Comparison of ENCODE assay signal across 21 cellular contexts in genomic region chr2:240184656-240185055, GRCh38. TPM values are rescaled to one million over a fixed set of nuclear protein-coding genes. Genes with fewer than 3 reads are reported as not detected.
DNase-seq lines count a peak whose midpoint lies in the region; ATAC-seq and TF ChIP-seq lines count a peak whose summit lies in the region.
"Had no signal": no experiment of that assay in that cellular context is flagged by ENCODE, and none has a peak within 500 bp of the region (broad histone marks: within the 10 kb centered on the region; RNA-seq: fewer than 3 reads in every experiment).

No MANE protein-coding gene starts in this region.

- H3K27ac ChIP-seq in endodermal cell (ENCODE audit: low read depth, low read length) (no peak overlapping the region), aorta (ENCODE audit: low read depth in 1 of 2, low read length in 2 of 2) (no peak overlapping the region), testis (no peak overlapping the region)
- H3K27ac ChIP-seq: GM23248 had no signal

- no peaks in the 10 kb centered on the region for H3K36me3 Mint-ChIP-seq in natural killer cell treated with Interleukin-12 subunit alpha and Interleukin-12 subunit beta and Interleukin-15 and Interleukin-18, amount 100 ng/mL, for 72 hours
- no peaks in the 10 kb centered on the region for H3K36me3 Mint-ChIP-seq in natural killer cell
- no peaks in the 10 kb centered on the region for H3K36me3 Mint-ChIP-seq in endodermal cell (ENCODE audit: low read depth)
- H3K36me3 Mint-ChIP-seq: CD4-positive, alpha-beta memory T cell had no signal

- no peaks in the 10 kb centered on the region for H3K9me3 Mint-ChIP-seq in natural killer cell treated with Interleukin-12 subunit alpha and Interleukin-12 subunit beta and Interleukin-15 and Interleukin-18, amount 100 ng/mL, for 72 hours
- no peaks in the 10 kb centered on the region for H3K9me3 Mint-ChIP-seq in natural killer cell
- peaks cover 24% of the 10 kb centered on the region for H3K9me3 Mint-ChIP-seq in endodermal cell

- H3K4me3 ChIP-seq in endodermal cell (ENCODE audit: low read length) (no peak overlapping the region), aorta (ENCODE audit: low read length in 2 of 2) (no peak overlapping the region), testis (no peak overlapping the region)
- H3K4me3 ChIP-seq: GM23248 had no signal

- no peak overlapping the region for H3K27ac Mint-ChIP-seq in natural killer cell treated with Interleukin-12 subunit alpha and Interleukin-12 subunit beta and Interleukin-15 and Interleukin-18, amount 100 ng/mL, for 72 hours
- H3K27ac Mint-ChIP-seq in natural killer cell (no peak overlapping the region), endodermal cell (no peak overlapping the region)
- H3K27ac Mint-ChIP-seq: CD4-positive, alpha-beta memory T cell had no signal

- no peak for TF ChIP-seq POLR2A in testis (IDR thresholded peaks at IDR 0.05)

- peaks cover 0 to 5% of the 10 kb centered on the region in 2 donors for H3K4me1 Mint-ChIP-seq in natural killer cell treated with Interleukin-12 subunit alpha and Interleukin-12 subunit beta and Interleukin-15 and Interleukin-18, amount 100 ng/mL, for 72 hours (ENCODE audit: low read depth in 2 of 2)
- H3K4me1 Mint-ChIP-seq in natural killer cell (no peaks in the 10 kb centered on the region), endodermal cell (no peaks in the 10 kb centered on the region)
- H3K4me1 Mint-ChIP-seq: CD4-positive, alpha-beta memory T cell had no signal

- H3K27me3 ChIP-seq in endodermal cell (ENCODE audit: control insufficient read depth, insufficient read depth, low read length, poor library complexity, severe bottlenecking) (no peaks in the 10 kb centered on the region), aorta (ENCODE audit: control insufficient read depth in 1 of 2, insufficient read depth in 2 of 2, low read length in 1 of 2) (no peaks in the 10 kb centered on the region), testis (no peaks in the 10 kb centered on the region)

- no peak for ATAC-seq in natural killer cell treated with Interleukin-12 subunit alpha and Interleukin-12 subunit beta and Interleukin-15 and Interleukin-18, amount 100 ng/mL, for 72 hours
- ATAC-seq in natural killer cell (no peak), sciatic nerve (no peak), aorta (ENCODE audit: low FRiP score) (no peak)

- TF ChIP-seq CTCF in natural killer cell (IDR thresholded peaks at IDR 0.05) (no peak), endodermal cell (conservative IDR thresholded peaks at IDR 0.05) (no peak), testis (IDR thresholded peaks at IDR 0.05) (no peak)

- H3K9me3 ChIP-seq in endodermal cell (ENCODE audit: control insufficient read depth, low read length) (peaks cover 7% of the 10 kb centered on the region), aorta (ENCODE audit: control insufficient read depth, low read length) (no peaks in the 10 kb centered on the region), testis (no peaks in the 10 kb centered on the region)

- H3K4me3 Mint-ChIP-seq in natural killer cell treated with Interleukin-12 subunit alpha and Interleukin-12 subunit beta and Interleukin-15 and Interleukin-18, amount 100 ng/mL, for 72 hours, result no peak overlapping the region
- H3K4me3 Mint-ChIP-seq in natural killer cell, result no peak overlapping the region
- no peak overlapping the region for H3K4me3 Mint-ChIP-seq in endodermal cell
- H3K4me3 Mint-ChIP-seq: CD4-positive, alpha-beta memory T cell had no signal

- DNase-seq in natural killer cell treated with Interleukin-12 subunit alpha and Interleukin-12 subunit beta and Interleukin-15 and Interleukin-18, amount 100 ng/mL, for 72 hours (ENCODE audit: low spot score), result peak; percentile 34
- DNase-seq in natural killer cell (no peak), endodermal cell (peak; percentile 22), sciatic nerve (ENCODE audit: low spot score) (peak; percentile 21), aorta (peak; percentile 12 to 15), NCI-H187 treated with DMSO at 0.1 percent for 48 hours (lab: John Stamatoyannopoulos, UW) (no peak), testis (no peak)
- DNase-seq in stimulated activated CD4-positive, alpha-beta T cell treated with anti-CD3 and anti-CD28 coated beads, Interleukin-4, amount 100 ng/mL, for 24 hours, result no peak
- DNase-seq: C1 segment of cervical spinal cord; Calu3; CD4-positive, alpha-beta memory T cell; COR-L47; DMS53; DND-41; GM23248; H7; HCEC 1CT had no signal

- intact Hi-C loops in natural killer cell (cut with micrococcal nuclease), result no loop called here
- intact Hi-C loops in sciatic nerve (cut with DNase I), result no loop called here
- intact Hi-C loops in aorta (cut with DNase I), result no loop called here
- intact Hi-C loops in testis (cut with DNase I; ENCODE audit: low total_unique reads), result no loop called here

- no peaks in the 10 kb centered on the region for H3K36me3 ChIP-seq in endodermal cell (ENCODE audit: control insufficient read depth, insufficient read depth, low read length)
- no peaks in the 10 kb centered on the region for H3K36me3 ChIP-seq in aorta (ENCODE audit: control insufficient read depth in 1 of 2, insufficient read depth in 2 of 2, low read length in 1 of 2)
- H3K36me3 ChIP-seq in testis (ENCODE audit: low read depth, missing control alignments), result no peaks in the 10 kb centered on the region

- WGBS in endodermal cell (ENCODE audit: insufficient coverage in 1 of 2, insufficient read length in 1 of 2), 2 experiments, result 64 to 76% methylated on average over 3 of the region's 3 CpGs
- 62 to 65% methylated on average over 3 of the region's 3 CpGs for WGBS in aorta, 2 donors
- 38 to 83% methylated on average over 2 to 3 of the region's 3 CpGs for WGBS in testis, 2 donors

- peaks cover 24 to 26% of the 10 kb centered on the region in 2 donors for H3K27me3 Mint-ChIP-seq in natural killer cell treated with Interleukin-12 subunit alpha and Interleukin-12 subunit beta and Interleukin-15 and Interleukin-18, amount 100 ng/mL, for 72 hours
- peaks cover 16 to 38% of the 10 kb centered on the region in 2 donors for H3K27me3 Mint-ChIP-seq in natural killer cell (ENCODE audit: low read depth in 2 of 2)
- H3K27me3 Mint-ChIP-seq in endodermal cell (ENCODE audit: insufficient read depth), result peaks cover 17% of the 10 kb centered on the region

- H3K4me1 ChIP-seq in endodermal cell (ENCODE audit: control insufficient read depth, insufficient read depth, low read length) (no peaks in the 10 kb centered on the region), aorta (ENCODE audit: control insufficient read depth in 1 of 2, insufficient read depth in 2 of 2, low read length in 2 of 2) (no peaks in the 10 kb centered on the region), testis (no peaks in the 10 kb centered on the region)

- no peak overlapping the region for H3K9ac ChIP-seq in endodermal cell (ENCODE audit: extremely low read depth, low read length, poor library complexity, severe bottlenecking)
- H3K9ac ChIP-seq: GM23248 had no signal

RNA-seq across cellular contexts. Expression of gene OTOS, which starts 44.2 kb away (rescaled TPM):
- total RNA-seq in natural killer cell treated with Interleukin-12 subunit alpha and Interleukin-12 subunit beta and Interleukin-15 and Interleukin-18, amount 100 ng/mL, for 72 hours, result not detected
- total RNA-seq in natural killer cell (not detected), endodermal cell (not detected), sciatic nerve (not detected), aorta (not detected), testis (1 to 10 TPM in 1 of 2 donors, not detected in 1; 1.5 TPM)
- polyA plus RNA-seq in endodermal cell (2013, experiment 1 of 2), result not detected
- polyA plus RNA-seq in endodermal cell (2013, experiment 2 of 2), result not detected
- polyA plus RNA-seq in aorta (not detected), testis (ENCODE audit: insufficient read depth, low read depth, low replicate concordance) (1.2 TPM)
- total RNA-seq: A172; A673; Calu3; CD4-positive, alpha-beta memory T cell; GM23248; H1; H7 had no signal
- polyA plus RNA-seq: BJ; CD4-positive, alpha-beta memory T cell; GM23248 had no signal

RNA-seq across cellular contexts. Expression of gene COPS9, which starts 48.6 kb away (rescaled TPM):
- total RNA-seq in natural killer cell treated with Interleukin-12 subunit alpha and Interleukin-12 subunit beta and Interleukin-15 and Interleukin-18, amount 100 ng/mL, for 72 hours, result 100 to 1,000 TPM; 117 to 131 TPM
- 10 to 100 TPM; 51.5 to 76.5 (median 53.5) TPM for total RNA-seq in natural killer cell
- total RNA-seq in endodermal cell, result 100 to 1,000 TPM; 151 to 161 TPM
- 175 TPM for polyA plus RNA-seq in endodermal cell (2013, experiment 1 of 2)
- 183 TPM for polyA plus RNA-seq in endodermal cell (2013, experiment 2 of 2)
- 124 TPM for total RNA-seq in sciatic nerve
- 10 to 100 TPM; 83.7 to 94.0 TPM for total RNA-seq in aorta
- polyA plus RNA-seq in aorta, result 100 to 1,000 TPM; 415 to 787 TPM
- 100 to 1,000 TPM; 170 to 201 TPM for total RNA-seq in testis
- 167 TPM for polyA plus RNA-seq in testis (ENCODE audit: insufficient read depth, low read depth, low replicate concordance)

Comparison
In these comparisons a context has a peak if more than half of its experiments do, and no peak if none do; other contexts are left out.
1. DNase-seq: peak in natural killer cell treated with Interleukin-12 subunit alpha and Interleukin-12 subunit beta and Interleukin-15 and Interleukin-18, amount 100 ng/mL, for 72 hours (single experiment), endodermal cell (single experiment), sciatic nerve (single experiment) and aorta (2 of 2); none in natural killer cell (single experiment), stimulated activated CD4-positive, alpha-beta T cell treated with anti-CD3 and anti-CD28 coated beads, Interleukin-4, amount 100 ng/mL, for 24 hours (single experiment), NCI-H187 treated with DMSO at 0.1 percent for 48 hours (single experiment) and testis (single experiment).